16 cellular contexts compared by ENCODE assay signal in genomic region chr11:63687845-63688244, GRCh38. TPM values are rescaled to one million over a fixed set of nuclear protein-coding genes. Genes with fewer than 3 reads are reported as not detected.
A peak's percentile ranks its signal among the peaks of the same experiment; 100 is the strongest.
DNase-seq lines count a peak whose midpoint lies in the region; ATAC-seq and TF ChIP-seq lines count a peak whose summit lies in the region.
"Had no signal": no experiment of that assay in that cellular context is flagged by ENCODE, and none has a peak within 500 bp of the region (broad histone marks: within the 10 kb centered on the region; RNA-seq: fewer than 3 reads in every experiment).

No MANE protein-coding gene starts in this region.

- DNase-seq in activated T-cell treated with anti-CD3 and anti-CD28 coated beads for 24 hours (ENCODE audit: low read depth) (peak; percentile 15), HuH-7.5 (ENCODE audit: low spot score) (peak; percentile 5), progenitor cell of endocrine pancreas (ENCODE audit: low spot score, unreplicated experiment) (no peak), EL (no peak), SKM-1 treated with dmso at 0.1 percent for 144 hours (lab: John Stamatoyannopoulos, UW; ENCODE audit: unreplicated experiment) (no peak)
- no peak for DNase-seq in activated T-cell treated with anti-CD3 and anti-CD28 coated beads, Interleukin-2, amount 50 U/mL, for 1 hour
- no peak for DNase-seq in activated naive CD8-positive, alpha-beta T cell treated with anti-CD3 and anti-CD28 coated beads, Interleukin-2, amount 50 U/mL, for 24 hours
- DNase-seq in effector CD4-positive, alpha-beta T cell, result no peak
- DNase-seq: CD4-positive, alpha-beta T cell; naive thymus-derived CD8-positive, alpha-beta T cell; NCI-H187; NCI-H345; testis had no signal

- peak overlapping the region; percentile 38 for H3K4me3 Mint-ChIP-seq in activated naive CD8-positive, alpha-beta T cell treated with anti-CD3 and anti-CD28 coated beads, Interleukin-2, amount 50 U/mL, for 24 hours
- H3K4me3 Mint-ChIP-seq in progenitor cell of endocrine pancreas (ENCODE audit: low read depth), result no peak overlapping the region
- H3K4me3 Mint-ChIP-seq: CD4-positive, alpha-beta T cell; dendritic cell treated with granulocyte-macrophage colony-stimulating factor and Interleukin-4, amounts not matched to agents 40 ng/mL and 50 ng/mL, for 4 days; naive thymus-derived CD8-positive, alpha-beta T cell; T-helper 2 cell treated with Interferon-gamma antibody and Interleukin-4, amounts not matched to agents 5 μg/mL and 100 μg/mL, for 36 hours had no signal

- peaks cover 34% of the 10 kb centered on the region for H3K4me1 Mint-ChIP-seq in activated naive CD8-positive, alpha-beta T cell treated with anti-CD3 and anti-CD28 coated beads, Interleukin-2, amount 50 U/mL, for 24 hours
- peaks cover 17% of the 10 kb centered on the region for H3K4me1 Mint-ChIP-seq in progenitor cell of endocrine pancreas (ENCODE audit: low read depth)

- no peaks in the 10 kb centered on the region for H3K9me3 Mint-ChIP-seq in activated naive CD8-positive, alpha-beta T cell treated with anti-CD3 and anti-CD28 coated beads, Interleukin-2, amount 50 U/mL, for 24 hours
- no peaks in the 10 kb centered on the region for H3K9me3 Mint-ChIP-seq in progenitor cell of endocrine pancreas (ENCODE audit: low read depth)
- H3K9me3 Mint-ChIP-seq: CD4-positive, alpha-beta T cell; dendritic cell treated with granulocyte-macrophage colony-stimulating factor and Interleukin-4, amounts not matched to agents 40 ng/mL and 50 ng/mL, for 4 days; naive thymus-derived CD8-positive, alpha-beta T cell; T-helper 2 cell treated with Interferon-gamma antibody and Interleukin-4, amounts not matched to agents 5 μg/mL and 100 μg/mL, for 36 hours had no signal

- H3K36me3 Mint-ChIP-seq in activated naive CD8-positive, alpha-beta T cell treated with anti-CD3 and anti-CD28 coated beads, Interleukin-2, amount 50 U/mL, for 24 hours (ENCODE audit: low read depth), result no peaks in the 10 kb centered on the region
- H3K36me3 Mint-ChIP-seq in progenitor cell of endocrine pancreas (ENCODE audit: insufficient read depth), result no peaks in the 10 kb centered on the region

- TF ChIP-seq CTCF in progenitor cell of endocrine pancreas (IDR thresholded peaks at IDR 0.05; ENCODE audit: unreplicated experiment), result no peak

- no peaks in the 10 kb centered on the region for H3K27me3 Mint-ChIP-seq in activated naive CD8-positive, alpha-beta T cell treated with anti-CD3 and anti-CD28 coated beads, Interleukin-2, amount 50 U/mL, for 24 hours
- no peaks in the 10 kb centered on the region for H3K27me3 Mint-ChIP-seq in progenitor cell of endocrine pancreas
- H3K27me3 Mint-ChIP-seq: CD4-positive, alpha-beta T cell; dendritic cell treated with granulocyte-macrophage colony-stimulating factor and Interleukin-4, amounts not matched to agents 40 ng/mL and 50 ng/mL, for 4 days; naive thymus-derived CD8-positive, alpha-beta T cell had no signal

- H3K27ac Mint-ChIP-seq in activated naive CD8-positive, alpha-beta T cell treated with anti-CD3 and anti-CD28 coated beads, Interleukin-2, amount 50 U/mL, for 24 hours, result peak overlapping the region; percentile 52
- peak overlapping the region; percentile 48 for H3K27ac Mint-ChIP-seq in progenitor cell of endocrine pancreas
- H3K27ac Mint-ChIP-seq: CD4-positive, alpha-beta T cell; dendritic cell treated with granulocyte-macrophage colony-stimulating factor and Interleukin-4, amounts not matched to agents 40 ng/mL and 50 ng/mL, for 4 days; naive thymus-derived CD8-positive, alpha-beta T cell; T-helper 2 cell treated with Interferon-gamma antibody and Interleukin-4, amounts not matched to agents 5 μg/mL and 100 μg/mL, for 36 hours had no signal

- ATAC-seq in activated naive CD8-positive, alpha-beta T cell treated with anti-CD3 and anti-CD28 coated beads, Interleukin-2, amount 50 U/mL, for 24 hours, result peak; percentile 98
- ATAC-seq: gastroesophageal sphincter; naive thymus-derived CD8-positive, alpha-beta T cell had no signal

RNA-seq across cellular contexts. Expression of gene RTN3, which starts 6.5 kb away (rescaled TPM):
- 151 and 159 TPM in 2 replicates for total RNA-seq in progenitor cell of endocrine pancreas

RNA-seq across cellular contexts. Expression of gene ATL3, which starts 16.7 kb away (rescaled TPM):
- total RNA-seq in progenitor cell of endocrine pancreas, result 9.4 and 11.7 TPM in 2 replicates

Comparison
In these comparisons a context has a peak if more than half of its experiments do, and no peak if none do; other contexts are left out.
1. DNase-seq: peak in activated T-cell treated with anti-CD3 and anti-CD28 coated beads for 24 hours (single experiment) and HuH-7.5 (single experiment); none in activated T-cell treated with anti-CD3 and anti-CD28 coated beads, Interleukin-2, amount 50 U/mL, for 1 hour (single experiment), activated naive CD8-positive, alpha-beta T cell treated with anti-CD3 and anti-CD28 coated beads, Interleukin-2, amount 50 U/mL, for 24 hours (single experiment), progenitor cell of endocrine pancreas (single experiment), effector CD4-positive, alpha-beta T cell (single experiment), EL (single experiment) and SKM-1 treated with dmso at 0.1 percent for 144 hours (single experiment).